12 cellular contexts compared by ENCODE assay signal in the genomic region with DNA sequence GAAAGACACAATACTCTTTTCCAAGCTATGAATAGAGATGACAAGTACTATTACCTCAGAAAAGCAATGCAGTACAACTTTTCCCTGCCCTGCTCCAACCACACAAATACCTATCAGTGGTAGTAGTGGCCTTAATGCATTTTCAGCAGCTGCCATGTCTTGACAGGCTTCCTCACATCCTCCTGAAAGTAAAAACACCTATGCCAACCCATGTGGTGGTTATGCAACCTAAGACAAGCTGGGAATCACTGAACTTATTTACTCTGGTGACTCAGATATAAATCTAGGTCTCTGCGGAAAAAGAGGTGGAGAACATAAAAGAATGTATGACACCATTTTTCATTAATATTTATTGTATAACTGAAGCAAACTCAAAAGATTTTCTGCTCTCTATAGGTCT. TPM values are rescaled to one million over a fixed set of nuclear protein-coding genes. Genes with fewer than 3 reads are reported as not detected.
DNase-seq lines count a peak whose midpoint lies in the region; ATAC-seq and TF ChIP-seq lines count a peak whose summit lies in the region.
"Had no signal": no experiment of that assay in that cellular context is flagged by ENCODE, and none has a peak within 500 bp of the region (broad histone marks: within the 10 kb centered on the region; RNA-seq: fewer than 3 reads in every experiment).

No MANE protein-coding gene starts in this region.

- H3K27me3 ChIP-seq in psoas muscle (ENCODE audit: insufficient read depth in 3 of 3, low read length in 2 of 3) (no peaks in the 10 kb centered on the region), Peyer's patch (no peaks in the 10 kb centered on the region)
- H3K27me3 ChIP-seq: esophagus muscularis mucosa, stomach had no signal

- peak; percentile 72 for ATAC-seq in SK-N-SH treated with all-trans-retinoic acid at 6 μM for 48 hours
- ATAC-seq in psoas muscle = peak; percentile 95 to 99 (median 98)
- ATAC-seq in HG03378 (IDR thresholded peaks at IDR 0.05; ENCODE audit: unreplicated experiment) = no peak
- ATAC-seq in GM18909 (IDR thresholded peaks at IDR 0.05; ENCODE audit: poor library complexity, unreplicated experiment) = no peak

- DNase-seq in ELR (ENCODE audit: low read depth) = peak; percentile 71
- DNase-seq in fibroblast of pulmonary artery (ENCODE audit: low read depth) = peak; percentile 52
- no peak for DNase-seq in psoas muscle
- DNase-seq in mucosa of gallbladder (ENCODE audit: low spot score) = no peak
- DNase-seq in Peyer's patch = no peak
- DNase-seq: activated CD4-positive, alpha-beta memory T cell treated with anti-CD3 and anti-CD28 coated beads, Interleukin-2, amount 10 ng/mL, durations not matched to agents 7 days and 5 days; CD4-positive, alpha-beta memory T cell; stomach had no signal

- TF ChIP-seq POLR2A in Peyer's patch (IDR thresholded peaks at IDR 0.05) = no peak

- peaks cover 66% of the 10 kb centered on the region for H3K4me1 ChIP-seq in psoas muscle
- H3K4me1 ChIP-seq in Peyer's patch = peaks cover 0 to 7% (median 0%) of the 10 kb centered on the region in 4 donors

- TF ChIP-seq CTCF in fibroblast of pulmonary artery (IDR thresholded peaks at IDR 0.05; ENCODE audit: low read length, missing control alignments) (no peak), psoas muscle (IDR thresholded peaks at IDR 0.05) (no peak), Peyer's patch (IDR thresholded peaks at IDR 0.05) (no peak)

- H3K36me3 ChIP-seq in psoas muscle (ENCODE audit: insufficient read depth in 1 of 2, low read depth in 1 of 2) (no peaks in the 10 kb centered on the region), Peyer's patch (no peaks in the 10 kb centered on the region)
- H3K36me3 ChIP-seq: esophagus muscularis mucosa, stomach had no signal

- WGBS in psoas muscle, 3 donors = 0 to 29% (median 21%) methylated on average over 1 of the region's 1 CpG

- intact Hi-C loops in psoas muscle (cut with DNase I) = no loop called here

- no peaks in the 10 kb centered on the region for H3K9me3 ChIP-seq in psoas muscle
- H3K9me3 ChIP-seq in Peyer's patch = no peaks in the 10 kb centered on the region
- H3K9me3 ChIP-seq: esophagus muscularis mucosa, stomach had no signal

- H3K4me3 ChIP-seq in fibroblast of pulmonary artery (replicated peaks; ENCODE audit: low read depth, low read length) (no peak overlapping the region), psoas muscle (no peak overlapping the region), Peyer's patch (no peak overlapping the region)
- H3K4me3 ChIP-seq: esophagus muscularis mucosa, stomach had no signal

- H3K27ac ChIP-seq in psoas muscle (peak overlapping the region; percentile 83), Peyer's patch (no peak overlapping the region)
- H3K27ac ChIP-seq: esophagus muscularis mucosa had no signal

TF ChIP-seq in SK-N-SH treated with all-trans-retinoic acid at 6 μM for 48 hours, 23 proteins besides CTCF, POLR2A, EP300 and RAD21:
- TF ChIP-seq BACH2 (CRISPR knock-in tag; IDR thresholded peaks at IDR 0.05; ENCODE audit: borderline replicate concordance) (no peak), GLIS3 (CRISPR knock-in tag; IDR thresholded peaks at IDR 0.05) (no peak)
TF ChIP-seq in SK-N-SH treated with all-trans-retinoic acid at 6 μM for 48 hours: peak in this region for 0.

RNA-seq across cellular contexts. Expression of gene WDFY3, which starts 14.5 kb away (rescaled TPM):
- total RNA-seq in psoas muscle = 10 to 100 TPM; 38.2 to 54.2 (median 49.0) TPM
- 1 to 10 TPM; 3.2 to 10.0 (median 4.4) TPM for polyA plus RNA-seq in psoas muscle
- total RNA-seq in mucosa of gallbladder = 102 TPM
- total RNA-seq in Peyer's patch = 100 to 1,000 TPM in 1 of 4 donors, 10 to 100 TPM in 3; 31.7 to 139 (median 65.2) TPM

Comparison
In these comparisons a context has a peak if more than half of its experiments do, and no peak if none do; other contexts are left out.
1. DNase-seq: peak in ELR (single experiment) and fibroblast of pulmonary artery (single experiment); none in psoas muscle (0 of 2), mucosa of gallbladder (single experiment) and Peyer's patch (0 of 3).
2. ATAC-seq: peak in SK-N-SH treated with all-trans-retinoic acid at 6 μM for 48 hours (single experiment) and psoas muscle (4 of 4); none in HG03378 (single experiment) and GM18909 (single experiment).